Comparison of ENCODE assay signal across 1 cellular context in the genomic region with DNA sequence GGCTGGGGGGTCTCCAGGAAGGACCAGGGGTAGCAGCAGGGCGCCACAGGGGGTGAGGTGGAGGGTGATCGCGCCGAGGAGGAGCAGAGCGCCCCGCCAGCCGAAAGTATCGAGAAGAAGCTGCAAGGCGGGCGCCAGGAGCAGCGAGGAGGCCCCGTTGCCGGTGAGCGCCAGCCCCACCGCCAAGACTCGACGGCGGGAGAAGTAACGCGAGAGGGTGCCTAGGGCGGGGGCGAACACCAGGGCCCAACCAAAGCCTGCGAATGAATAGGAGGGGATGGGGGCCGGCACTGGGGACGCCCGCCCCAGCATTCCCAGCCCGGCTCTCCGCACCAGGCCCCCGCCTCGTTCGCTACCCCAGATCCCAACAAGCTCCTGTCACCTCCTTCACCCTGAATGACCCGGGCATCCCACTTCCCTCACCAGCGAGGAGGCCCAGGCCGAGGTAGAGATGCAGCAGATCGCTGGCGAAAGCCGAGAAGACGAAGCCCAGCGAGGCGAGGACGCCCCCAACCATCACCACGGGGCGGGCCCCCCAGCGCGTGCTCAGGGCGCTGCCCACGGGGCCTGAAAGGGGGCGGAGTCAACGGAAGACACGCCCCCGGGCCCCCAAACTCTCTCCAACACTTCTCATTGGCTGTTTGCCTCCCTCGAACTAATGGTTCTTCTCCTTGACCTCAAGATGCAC.
TF ChIP-seq lines count a peak whose summit lies in the region.

No MANE protein-coding gene starts in this region.

TF ChIP-seq in HepG2, 621 proteins besides CTCF, POLR2A, EP300 and RAD21:
- TF ChIP-seq HNRNPK (IDR thresholded peaks at IDR 0.05; ENCODE audit: low read depth, low read length, poor library complexity, severe bottlenecking), result peak; percentile 4
- TF ChIP-seq AGO2 (optimal IDR thresholded peaks at IDR 0.05; ENCODE audit: low read depth, low read length), result peak; percentile 48
- no peak for TF ChIP-seq PAF1 (CRISPR knock-in tag; IDR thresholded peaks at IDR 0.05)
- peak; percentile 89 for TF ChIP-seq AGO1 (IDR thresholded peaks at IDR 0.05; ENCODE audit: low read depth, low read length, poor library complexity, severe bottlenecking)
- TF ChIP-seq ZNF687 (CRISPR knock-in tag; IDR thresholded peaks at IDR 0.05), result 0 out of 2 replicates have a peak, but pooled peaks have one; percentile 7
- no peak for TF ChIP-seq RORA (CRISPR knock-in tag; IDR thresholded peaks at IDR 0.05)
